8 cellular contexts compared by ENCODE assay signal in genomic region chr6:47478233-47479155, GRCh38. TPM values are rescaled to one million over a fixed set of nuclear protein-coding genes. Genes with fewer than 3 reads are reported as not detected.
A peak's percentile ranks its signal among the peaks of the same experiment; 100 is the strongest.
DNase-seq lines count a peak whose midpoint lies in the region; ATAC-seq and TF ChIP-seq lines count a peak whose summit lies in the region.

No MANE protein-coding gene starts in this region.

- H2BK20ac ChIP-seq in H9 (ENCODE audit: low read depth, low read length, poor library complexity, severe bottlenecking): no peak overlapping the region

- H2AFZ ChIP-seq in H9 (ENCODE audit: low read length): no peak overlapping the region

- no peak overlapping the region for H4K8ac ChIP-seq in H9 (replicated peaks; ENCODE audit: insufficient read length, low read depth, low read length)

- H2BK5ac ChIP-seq in H9 (ENCODE audit: insufficient read length, low read length): no peak overlapping the region

- peaks cover 38 to 50% of the 10 kb centered on the region in 2 experiments for H3K4me1 Mint-ChIP-seq in H9

- H3K4me2 ChIP-seq in H9 (ENCODE audit: insufficient read depth, insufficient read length, low read length): peak overlapping the region; percentile 82

- peaks cover 15% of the 10 kb centered on the region for H3K23me2 ChIP-seq in H9 (ENCODE audit: insufficient read length, low read depth, low read length, poor library complexity, severe bottlenecking)

- H3K9ac ChIP-seq in H9 (ENCODE audit: extremely low read depth, insufficient read length, low read length) (peak overlapping the region; percentile 93), adipocyte (ENCODE audit: low read length) (peak overlapping the region; percentile 93)

- no peak overlapping the region for H2BK15ac ChIP-seq in H9 (ENCODE audit: low read depth, low read length)

- H3K56ac ChIP-seq in H9 (ENCODE audit: insufficient read length, low read depth, low read length): no peak overlapping the region

- no peak overlapping the region for H4K91ac ChIP-seq in H9 (ENCODE audit: insufficient read length, low read depth, low read length)

- WGBS in H9 (ENCODE audit: extremely low coverage, insufficient read length, low lambda C conversion rate): no CpG with 5 or more reads among the region's 31 CpGs
- WGBS in iPS DF 6.9 (ENCODE audit: insufficient coverage, insufficient read length): no CpG with 5 or more reads among the region's 31 CpGs

- peak overlapping the region; percentile 85 for H3K18ac ChIP-seq in H9 (ENCODE audit: insufficient read length, low read depth, low read length)

- ATAC-seq in gastrocnemius medialis: peak in 1 of 2 donors; percentile 50

- H3K27ac ChIP-seq in H9 (ENCODE audit: insufficient read length, low read depth, low read length): peak overlapping the region; percentile 76
- no peak overlapping the region for H3K27ac ChIP-seq in iPS DF 6.9 (ENCODE audit: low read length)
- H3K27ac ChIP-seq in gastrocnemius medialis: peak overlapping the region; percentile 89 to 96 (median 94)

- H3K4me3 ChIP-seq in adipocyte (ENCODE audit: low read length): peak overlapping the region; percentile 96
- peak overlapping the region; percentile 96 for H3K4me3 ChIP-seq in iPS DF 6.9 (ENCODE audit: low read length)
- peak overlapping the region; percentile 77 to 93 (median 84) for H3K4me3 ChIP-seq in gastrocnemius medialis

- H3K27ac Mint-ChIP-seq in H9: peak overlapping the region; percentile 98 to 100 (median 98)

- H3K36me3 ChIP-seq in adipocyte (ENCODE audit: control insufficient read depth, insufficient read depth, low read length, severe bottlenecking) (no peaks in the 10 kb centered on the region), iPS DF 6.9 (ENCODE audit: control insufficient read depth, insufficient read depth, low read length) (no peaks in the 10 kb centered on the region), gastrocnemius medialis (no peaks in the 10 kb centered on the region)

- H3K23ac ChIP-seq in H9 (ENCODE audit: insufficient read length, low read depth, low read length): no peak overlapping the region

- H3K79me2 ChIP-seq in H9 (ENCODE audit: insufficient read depth, low read length): peaks cover 36% of the 10 kb centered on the region; the same call in 1 of the 2 replicates

- H2BK12ac ChIP-seq in H9 (ENCODE audit: insufficient read length, low read depth, low read length): no peak overlapping the region

- H3K9me3 Mint-ChIP-seq in H9: no peaks in the 10 kb centered on the region

- DNase-seq in NCI-H345 (lab: John Stamatoyannopoulos, UW) (peak; percentile 11), NCI-H345 treated with DMSO at 0.1 percent for 48 hours (lab: John Stamatoyannopoulos, UW; ENCODE audit: unreplicated experiment) (no peak), H9 (no peak), NCI-H146 treated with DMSO at 0.1 percent for 48 hours (lab: John Stamatoyannopoulos, UW; ENCODE audit: unreplicated experiment) (peak; percentile 49), adipocyte (ENCODE audit: low read depth) (peak; percentile 55), iPS DF 6.9 (ENCODE audit: low read depth, low spot score) (no peak), gastrocnemius medialis (no peak), NCI-H2081 treated with DMSO at 0.1 percent for 48 hours (lab: John Stamatoyannopoulos, UW) (no peak)

- H3T11ph ChIP-seq in H9 (ENCODE audit: low read length): no peak overlapping the region

- peak overlapping the region; percentile 86 for H3K14ac ChIP-seq in H9 (ENCODE audit: insufficient read depth, low read length)

- H3K79me1 ChIP-seq in H9 (ENCODE audit: insufficient read depth, low read depth, low read length, poor library complexity, severe bottlenecking): no peaks in the 10 kb centered on the region

- H3K9me3 ChIP-seq in H9 (ENCODE audit: control insufficient read depth, low read depth, low read length): no peaks in the 10 kb centered on the region
- no peaks in the 10 kb centered on the region for H3K9me3 ChIP-seq in adipocyte (ENCODE audit: control insufficient read depth, low read length)
- H3K9me3 ChIP-seq in iPS DF 6.9 (ENCODE audit: control insufficient read depth, insufficient read depth, low read length): no peaks in the 10 kb centered on the region
- H3K9me3 ChIP-seq in gastrocnemius medialis: no peaks in the 10 kb centered on the region

- H3K4me3 Mint-ChIP-seq in H9: peak overlapping the region; percentile 96 to 99

- in situ Hi-C loops in gastrocnemius medialis (cut with MboI; ENCODE audit: low sequenced_read_pairs in 4 of 4): no loop called here

- peaks cover 0 to 2% (median 1%) of the 10 kb centered on the region in 3 experiments; a peak in 1 of 7 replicates for H3K36me3 Mint-ChIP-seq in H9 (ENCODE audit: insufficient read depth in 1 of 3, low read depth in 3 of 3)

- no peaks in the 10 kb centered on the region for H4K20me1 ChIP-seq in H9 (ENCODE audit: control insufficient read depth, insufficient read depth, insufficient read length)

- H4K5ac ChIP-seq in H9 (ENCODE audit: insufficient read length, low read depth, low read length): no peak overlapping the region

- no peak for TF ChIP-seq POLR2A in gastrocnemius medialis (IDR thresholded peaks at IDR 0.05)

- H3K27me3 ChIP-seq in H9 (ENCODE audit: insufficient read depth, low read length) (no peaks in the 10 kb centered on the region), adipocyte (replicated peaks; ENCODE audit: control insufficient read depth, insufficient read depth, low read length) (no peaks in the 10 kb centered on the region), iPS DF 6.9 (ENCODE audit: control insufficient read depth, insufficient read depth, low read length) (no peaks in the 10 kb centered on the region), gastrocnemius medialis (no peaks in the 10 kb centered on the region)

- TF ChIP-seq CTCF in H9 (conservative IDR thresholded peaks at IDR 0.05) (no peak), gastrocnemius medialis (IDR thresholded peaks at IDR 0.05 in 4 of 5, conservative IDR thresholded peaks at IDR 0.05 in 1 of 5) (no peak)

- no peaks in the 10 kb centered on the region; the same call in 1 of the 2 replicates for H3K27me3 Mint-ChIP-seq in H9 (ENCODE audit: low read depth)

- H2AK5ac ChIP-seq in H9 (ENCODE audit: insufficient read length, low read length): no peak overlapping the region

- H3K4ac ChIP-seq in H9 (ENCODE audit: low read depth, low read length): peak overlapping the region; percentile 3; the same call in 1 of the 2 replicates

- intact Hi-C loops in gastrocnemius medialis (cut with DNase I; ENCODE audit: low total_unique reads): loop anchor here (2.0 kb wide), 1 partner anchor 64 kb away; no protein-coding TSS in a partner anchor

- H3K4me1 ChIP-seq in H9 (ENCODE audit: insufficient read depth, low read length) (no peaks in the 10 kb centered on the region; the same call in 1 of the 2 replicates), adipocyte (ENCODE audit: control insufficient read depth, insufficient read depth, low read length) (peaks cover 24% of the 10 kb centered on the region), iPS DF 6.9 (ENCODE audit: control insufficient read depth, insufficient read depth, low read length) (peaks cover 4% of the 10 kb centered on the region; the same call in 1 of the 2 replicates), gastrocnemius medialis (peaks cover 19 to 29% of the 10 kb centered on the region in 2 donors)

- peak overlapping the region; percentile 39 for H2BK120ac ChIP-seq in H9 (ENCODE audit: low read depth, low read length, poor library complexity, severe bottlenecking)

RNA-seq across cellular contexts. Expression of gene CD2AP, which starts 0.9 kb away (rescaled TPM):
- 50.1 and 50.5 TPM in 2 replicates for total RNA-seq in H9 (2021)
- total RNA-seq in gastrocnemius medialis: 10 to 100 TPM in 1 of 4 donors, 1 to 10 TPM in 3; 6.9 to 14.1 (median 8.6) TPM

Comparison
In these comparisons a context has a peak if more than half of its experiments do, and no peak if none do; other contexts are left out.
1. DNase-seq: peak in NCI-H345 (single experiment), NCI-H146 treated with DMSO at 0.1 percent for 48 hours (single experiment) and adipocyte (single experiment); none in NCI-H345 treated with DMSO at 0.1 percent for 48 hours (single experiment), H9 (single experiment), iPS DF 6.9 (single experiment), gastrocnemius medialis (0 of 2) and NCI-H2081 treated with DMSO at 0.1 percent for 48 hours (single experiment).
2. Peak in every context shown above with its lines, with median percentiles within 50 percentile points of each other: H3K4me3 ChIP-seq.